In genomic region chr11:64341851-64342791, GRCh38 we compare ENCODE assay signal across 8 cellular contexts. TPM values are rescaled to one million over a fixed set of nuclear protein-coding genes. Genes with fewer than 3 reads are reported as not detected.
A peak's percentile ranks its signal among the peaks of the same experiment; 100 is the strongest.
DNase-seq lines count a peak whose midpoint lies in the region; ATAC-seq lines count a peak whose summit lies in the region.

No MANE protein-coding gene starts in this region.

- H3K4me3 ChIP-seq in BLaER1 treated with 17β-estradiol and CSF1 and Interleukin-3, amounts not matched to agents 10 nM and 100 nM = peak overlapping the region in 2 of 10 experiments; percentile 9 to 50; a peak in 5 of 20 replicates

- DNase-seq in H4 (ENCODE audit: low spot score) (peak; percentile 43), NCI-H2171 (lab: John Stamatoyannopoulos, UW) (peak; percentile 89), caudate nucleus (lab: John Stamatoyannopoulos, UW) (peak in 56 of 61 donors; percentile 37 to 91 (median 76)), islet precursor cell (peak; percentile 97)
- DNase-seq in activated CD4-positive, CD25-positive, alpha-beta regulatory T cell treated with anti-CD3 and anti-CD28 coated beads, Interleukin-2, amount 50 U/mL, for 16 hours (ENCODE audit: low read depth, low spot score) = peak; percentile 66
- DNase-seq in stimulated activated CD4-positive, alpha-beta T cell treated with anti-CD3 and anti-CD28 coated beads, Interleukin-12 subunit alpha, Interleukin-12 subunit beta, amount 100 ng/mL, for 24 hours (ENCODE audit: low read depth in 2 of 2) = peak; percentile 81 to 91

- H3K4me1 ChIP-seq in BLaER1 treated with 17β-estradiol and CSF1 and Interleukin-3, amounts not matched to agents 10 nM and 100 nM = peaks cover 39 to 93% (median 79%) of the 10 kb centered on the region in 10 experiments

- H3K9me3 ChIP-seq in BLaER1 treated with 17β-estradiol and CSF1 and Interleukin-3, amounts not matched to agents 10 nM and 100 nM (replicated peaks in 1 of 11) = no peaks in the 10 kb centered on the region

- H3K36me3 ChIP-seq in BLaER1 treated with 17β-estradiol and CSF1 and Interleukin-3, amounts not matched to agents 10 nM and 100 nM = no peaks in the 10 kb centered on the region; a peak in 2 of 22 replicates

- peak overlapping the region; percentile 74 to 95 (median 90) for H3K4me2 ChIP-seq in BLaER1 treated with 17β-estradiol and CSF1 and Interleukin-3, amounts not matched to agents 10 nM and 100 nM

- H3K27me3 ChIP-seq in BLaER1 treated with 17β-estradiol and CSF1 and Interleukin-3, amounts not matched to agents 10 nM and 100 nM = no peaks in the 10 kb centered on the region

- H3K27ac ChIP-seq in BLaER1 treated with 17β-estradiol and CSF1 and Interleukin-3, amounts not matched to agents 10 nM and 100 nM = peak overlapping the region in 10 of 11 experiments; percentile 22 to 91 (median 70); a peak in 19 of 22 replicates
- H3K27ac ChIP-seq in caudate nucleus (ENCODE audit: low read depth, low read length) = peak overlapping the region; percentile 9

- H3K9ac ChIP-seq in BLaER1 treated with 17β-estradiol and CSF1 and Interleukin-3, amounts not matched to agents 10 nM and 100 nM = peak overlapping the region; percentile 43 to 83 (median 68); a peak in 20 of 22 replicates

- no peaks in the 10 kb centered on the region; a peak in 1 of 22 replicates for H4K20me1 ChIP-seq in BLaER1 treated with 17β-estradiol and CSF1 and Interleukin-3, amounts not matched to agents 10 nM and 100 nM

- no peak for ATAC-seq in HG03342 (IDR thresholded peaks at IDR 0.05; ENCODE audit: unreplicated experiment)

RNA-seq across cellular contexts. Expression of gene CCDC88B, which starts 2.1 kb away (rescaled TPM):
- total RNA-seq in H4 (2014; rRNA removed; shearing (Covaris generic)) = 1.2 and 1.8 TPM in 2 replicates

RNA-seq across cellular contexts. Expression of gene RPS6KA4, which starts 16.8 kb away (rescaled TPM):
- 20.4 and 33.2 TPM in 2 replicates for total RNA-seq in H4 (2014; rRNA removed; shearing (Covaris generic))

RNA-seq across cellular contexts. Expression of gene PRDX5, which starts 24.2 kb away (rescaled TPM):
- total RNA-seq in H4 (2014; rRNA removed; shearing (Covaris generic)) = 186 and 206 TPM in 2 replicates

RNA-seq across cellular contexts. Expression of gene TRMT112, which starts 24.8 kb away (rescaled TPM):
- total RNA-seq in H4 (2014; rRNA removed; shearing (Covaris generic)) = 511 and 714 TPM in 2 replicates

RNA-seq across cellular contexts. Expression of gene ESRRA, which starts 36.8 kb away (rescaled TPM):
- 16.2 and 28.2 TPM in 2 replicates for total RNA-seq in H4 (2014; rRNA removed; shearing (Covaris generic))

Comparison
In these comparisons a context has a peak if more than half of its experiments do, and no peak if none do; other contexts are left out.
1. DNase-seq: peak in every context shown above with its lines; median percentile 97 in islet precursor cell; 89 in NCI-H2171; 86 in stimulated activated CD4-positive, alpha-beta T cell treated with anti-CD3 and anti-CD28 coated beads, Interleukin-12 subunit alpha, Interleukin-12 subunit beta, amount 100 ng/mL, for 24 hours; 76 in caudate nucleus; 66 in activated CD4-positive, CD25-positive, alpha-beta regulatory T cell treated with anti-CD3 and anti-CD28 coated beads, Interleukin-2, amount 50 U/mL, for 16 hours; 43 in H4.